ENCODE assay signal across 25 cellular contexts in the genomic region with DNA sequence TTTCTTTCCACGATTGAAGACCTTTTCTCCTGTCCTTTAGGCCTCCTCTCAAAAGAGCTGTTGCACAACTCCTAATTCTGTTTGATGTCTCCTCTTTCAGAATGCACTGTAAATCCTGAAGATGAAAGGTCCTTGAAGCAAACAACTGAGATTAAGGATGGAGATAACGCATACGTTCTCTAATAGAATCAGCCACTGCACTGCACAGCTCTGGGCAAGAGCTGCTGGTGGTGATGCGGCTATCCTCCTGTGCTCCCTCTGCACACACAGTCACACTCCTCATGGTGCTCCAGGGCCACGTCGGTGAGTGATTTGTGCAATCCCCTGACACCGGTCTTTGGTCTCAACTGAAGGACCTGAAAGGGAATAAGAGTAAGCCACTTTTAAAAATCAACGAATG.
DNase-seq lines count a peak whose midpoint lies in the region; ATAC-seq and TF ChIP-seq lines count a peak whose summit lies in the region.
"Had no signal": no experiment of that assay in that cellular context is flagged by ENCODE, and none has a peak within 500 bp of the region (broad histone marks: within the 10 kb centered on the region; RNA-seq: fewer than 3 reads in every experiment).

No MANE protein-coding gene starts in this region.

- no peak overlapping the region for H3K9ac ChIP-seq in IMR-90 (ENCODE audit: low read depth, low read length)

- peak overlapping the region; percentile 16; the same call in 1 of the 2 replicates for H3K27ac ChIP-seq in IMR-90 (ENCODE audit: insufficient read depth, low read length)
- H3K27ac ChIP-seq in sigmoid colon: no peak overlapping the region
- H3K27ac ChIP-seq: epithelial cell of prostate, PC-9, stomach had no signal

- POLR2A ChIA-PET in IMR-90 (lab: Charles Lee; ENCODE audit: unreplicated experiment): no interaction called here

- no peak for TF ChIP-seq CTCF in IMR-90 (conservative IDR thresholded peaks at IDR 0.05; ENCODE audit: low read depth, low read length)
- TF ChIP-seq CTCF in brain (conservative IDR thresholded peaks at IDR 0.05): no peak
- TF ChIP-seq CTCF in sigmoid colon (IDR thresholded peaks at IDR 0.05): no peak

- peak overlapping the region; percentile 36; the same call in 1 of the 3 replicates for H2BK15ac ChIP-seq in IMR-90 (ENCODE audit: low read depth, low read length)

- H3K4me2 ChIP-seq in IMR-90 (ENCODE audit: low read depth, low read length): no peak overlapping the region
- H3K4me2 ChIP-seq: PC-9 had no signal

- no peaks in the 10 kb centered on the region for H3K27me3 Mint-ChIP-seq in brain
- H3K27me3 Mint-ChIP-seq: activated CD4-positive, alpha-beta T cell treated with anti-CD3 and anti-CD28 coated beads, Interleukin-2, amount 10 ng/mL, durations not matched to agents 7 days and 5 days; activated CD8-positive, alpha-beta memory T cell treated with anti-CD3 and anti-CD28 coated beads, Interleukin-2, amount 10 ng/mL, durations not matched to agents 7 days and 5 days; naive thymus-derived CD4-positive, alpha-beta T cell had no signal

- in situ Hi-C loops in IMR-90 (cut with MboI; ENCODE audit: low sequenced_read_pairs): loop anchor here (25.0 kb wide), 1 partner anchor 801 kb away; a partner anchor contains a TSS

- H4K5ac ChIP-seq in IMR-90 (ENCODE audit: low read depth, low read length): peak overlapping the region; percentile 22

- H3K9me3 ChIP-seq in IMR-90 (ENCODE audit: control insufficient read depth, insufficient read depth, low read length) (no peaks in the 10 kb centered on the region), sigmoid colon (no peaks in the 10 kb centered on the region), MG63 (peaks cover 2% of the 10 kb centered on the region)
- H3K9me3 ChIP-seq: stomach, tibial artery had no signal

- H2AFZ ChIP-seq in IMR-90 (replicated peaks; ENCODE audit: low read length, poor library complexity): no peak overlapping the region
- H2AFZ ChIP-seq: PC-9 had no signal

- H4K91ac ChIP-seq in IMR-90 (ENCODE audit: insufficient read depth, low read depth, low read length): 0 out of 2 replicates have a peak overlapping the region, but pooled peaks have one; percentile 17

- H4K8ac ChIP-seq in IMR-90 (ENCODE audit: low read depth in 2 of 2, low read length in 2 of 2): peak overlapping the region in 1 of 2 experiments; percentile 43; a peak in 3 of 4 replicates

- no peak overlapping the region for H2AK9ac ChIP-seq in IMR-90 (replicated peaks; ENCODE audit: low read depth, low read length, poor library complexity)

- 20% methylated on average over 1 of the region's 8 CpGs; no CpG with 5 or more reads in 1 of the 2 experiments for WGBS in IMR-90 (ENCODE audit: extremely low coverage in 2 of 2, insufficient read length in 1 of 2), 2 experiments
- 86 to 87% methylated on average over 8 of the region's 8 CpGs for WGBS in sigmoid colon, 2 donors

- no peak overlapping the region for H3K4me3 Mint-ChIP-seq in brain
- H3K4me3 Mint-ChIP-seq: activated CD4-positive, alpha-beta T cell treated with anti-CD3 and anti-CD28 coated beads, Interleukin-2, amount 10 ng/mL, durations not matched to agents 7 days and 5 days; activated CD8-positive, alpha-beta memory T cell treated with anti-CD3 and anti-CD28 coated beads, Interleukin-2, amount 10 ng/mL, durations not matched to agents 7 days and 5 days; naive thymus-derived CD4-positive, alpha-beta T cell; WTC11 had no signal

- H4K20me1 ChIP-seq in IMR-90 (ENCODE audit: insufficient read depth, low read length): no peaks in the 10 kb centered on the region

- peak overlapping the region; percentile 70; the same call in 1 of the 2 replicates for H3K23ac ChIP-seq in IMR-90 (ENCODE audit: low read depth, low read length)

- no peak overlapping the region for H3K56ac ChIP-seq in IMR-90 (ENCODE audit: extremely low read depth, insufficient read depth, low read length)

- CTCF ChIA-PET in IMR-90 (lab: Yijun Ruan, JAX): no interaction called here

- no peak for TF ChIP-seq EP300 in sigmoid colon (IDR thresholded peaks at IDR 0.05)

- TF ChIP-seq RAD21 in IMR-90 (IDR thresholded peaks at IDR 0.05; ENCODE audit: low read length): no peak

- H3K79me1 ChIP-seq in IMR-90 (ENCODE audit: low read depth in 1 of 2, low read length in 2 of 2): peaks cover 3 to 15% of the 10 kb centered on the region in 2 experiments; a peak in 3 of 4 replicates

- H3K4ac ChIP-seq in IMR-90 (ENCODE audit: low read depth, low read length): peak overlapping the region; percentile 63; the same call in 1 of the 2 replicates

- H3K4me1 ChIP-seq in IMR-90 (ENCODE audit: control insufficient read depth, insufficient read depth, low read length): peaks cover 4% of the 10 kb centered on the region
- peaks cover 0 to 15% (median 8%) of the 10 kb centered on the region in 4 donors for H3K4me1 ChIP-seq in sigmoid colon

- no TSS peak for BruUV-seq in IMR-90 (replicated peaks; lab: Mats Ljungman, UMichigan)

- H3K36me3 Mint-ChIP-seq in brain: peaks cover 51% of the 10 kb centered on the region
- no peaks in the 10 kb centered on the region for H3K36me3 Mint-ChIP-seq in activated naive CD4-positive, alpha-beta T cell treated with anti-CD3 and anti-CD28 coated beads, Interleukin-2, amount 50 U/mL, for 72 hours
- H3K36me3 Mint-ChIP-seq: activated CD8-positive, alpha-beta memory T cell treated with anti-CD3 and anti-CD28 coated beads, Interleukin-2, amount 10 ng/mL, durations not matched to agents 7 days and 5 days; naive thymus-derived CD4-positive, alpha-beta T cell; WTC11 had no signal

- peak overlapping the region; percentile 25 for H2BK5ac ChIP-seq in IMR-90 (ENCODE audit: low read depth, low read length, poor library complexity, severe bottlenecking)

- no peak for TF ChIP-seq POLR2A in IMR-90 (IDR thresholded peaks at IDR 0.05; ENCODE audit: low read depth, low read length)
- TF ChIP-seq POLR2A in sigmoid colon (IDR thresholded peaks at IDR 0.05): no peak

- H3K27ac Mint-ChIP-seq in brain: peak overlapping the region; percentile 51 to 89 (median 76)
- no peak overlapping the region for H3K27ac Mint-ChIP-seq in activated naive CD4-positive, alpha-beta T cell treated with anti-CD3 and anti-CD28 coated beads, Interleukin-2, amount 50 U/mL, for 72 hours
- H3K27ac Mint-ChIP-seq: activated CD4-positive, alpha-beta T cell treated with anti-CD3 and anti-CD28 coated beads, Interleukin-2, amount 10 ng/mL, durations not matched to agents 7 days and 5 days; activated CD8-positive, alpha-beta memory T cell treated with anti-CD3 and anti-CD28 coated beads, Interleukin-2, amount 10 ng/mL, durations not matched to agents 7 days and 5 days; naive thymus-derived CD4-positive, alpha-beta T cell; WTC11 had no signal

- H2AK5ac ChIP-seq in IMR-90 (ENCODE audit: low read depth, low read length): peak overlapping the region; percentile 82; the same call in 1 of the 2 replicates

- ATAC-seq in IMR-90 (ENCODE audit: low read depth): no peak
- no peak for ATAC-seq in activated naive CD4-positive, alpha-beta T cell treated with anti-CD3 and anti-CD28 coated beads, Interleukin-2, amount 50 U/mL, for 72 hours
- ATAC-seq: activated CD8-positive, alpha-beta memory T cell treated with anti-CD3 and anti-CD28 coated beads, Interleukin-2, amount 10 ng/mL, durations not matched to agents 7 days and 5 days; naive thymus-derived CD4-positive, alpha-beta T cell; WTC11 had no signal

- peak overlapping the region; percentile 49 for H3K14ac ChIP-seq in IMR-90 (replicated peaks; ENCODE audit: low read depth, low read length)

- H3K4me3 ChIP-seq in IMR-90 (ENCODE audit: insufficient read depth, low read depth, low read length): no peak overlapping the region
- H3K4me3 ChIP-seq in sigmoid colon: no peak overlapping the region
- no peak overlapping the region for H3K4me3 ChIP-seq in MG63
- H3K4me3 ChIP-seq: PC-9, stomach, tibial artery had no signal

- peaks cover 4 to 11% (median 5%) of the 10 kb centered on the region in 5 experiments for H3K9me3 Mint-ChIP-seq in brain
- peaks cover 6 to 9% of the 10 kb centered on the region in 2 donors for H3K9me3 Mint-ChIP-seq in activated naive CD4-positive, alpha-beta T cell treated with anti-CD3 and anti-CD28 coated beads, Interleukin-2, amount 50 U/mL, for 72 hours
- H3K9me3 Mint-ChIP-seq: activated CD4-positive, alpha-beta T cell treated with anti-CD3 and anti-CD28 coated beads, Interleukin-2, amount 10 ng/mL, durations not matched to agents 7 days and 5 days had no signal

- H3K36me3 ChIP-seq in IMR-90 (ENCODE audit: control insufficient read depth, insufficient read depth, low read length) (peaks cover 3% of the 10 kb centered on the region), sigmoid colon (peaks cover 0 to 12% (median 2%) of the 10 kb centered on the region in 4 donors), MG63 (peaks cover 44% of the 10 kb centered on the region)
- H3K36me3 ChIP-seq: tibial artery had no signal

- intact Hi-C loops in IMR-90 (cut with micrococcal nuclease) (no loop called here), sigmoid colon (cut with DNase I) (no loop called here)

- peaks cover 5% of the 10 kb centered on the region for H3K9me1 ChIP-seq in IMR-90 (ENCODE audit: insufficient read depth, low read length)

- H2BK120ac ChIP-seq in IMR-90 (ENCODE audit: low read depth, low read length): peak overlapping the region; percentile 71

- H3K27me3 ChIP-seq in IMR-90 (ENCODE audit: control insufficient read depth, insufficient read depth, low read length): no peaks in the 10 kb centered on the region
- no peaks in the 10 kb centered on the region for H3K27me3 ChIP-seq in sigmoid colon
- no peaks in the 10 kb centered on the region for H3K27me3 ChIP-seq in MG63
- H3K27me3 ChIP-seq: stomach, tibial artery had no signal

- DNase-seq in NCI-H510A treated with DMSO at 0.1 percent for 48 hours (lab: John Stamatoyannopoulos, UW): peak; percentile 5
- DNase-seq in NCI-H510A (lab: John Stamatoyannopoulos, UW): no peak
- DNase-seq in IMR-90: no peak
- DNase-seq in sigmoid colon: peak; percentile 62
- DNase-seq in NCI-H2029 treated with DMSO at 0.1 percent for 48 hours (lab: John Stamatoyannopoulos, UW): no peak
- DNase-seq in activated naive CD4-positive, alpha-beta T cell treated with anti-CD3 and anti-CD28 coated beads, Interleukin-2, amount 50 U/mL, for 72 hours (ENCODE audit: low spot score in 2 of 2): no peak
- DNase-seq in MG63: no peak
- DNase-seq: activated CD4-positive, alpha-beta T cell treated with anti-CD3 and anti-CD28 coated beads, Interleukin-2, amount 10 ng/mL, durations not matched to agents 7 days and 5 days; activated CD8-positive, alpha-beta memory T cell treated with anti-CD3 and anti-CD28 coated beads, Interleukin-2, amount 10 ng/mL, durations not matched to agents 7 days and 5 days; activated naive CD4-positive, alpha-beta T cell treated with Interleukin-2 at 50 U/mL for 16 hours; activated T-cell treated with anti-CD3 and anti-CD28 coated beads, Interleukin-2, amount 50 U/mL, for 48 hours; amygdala; effector CD8-positive, alpha-beta T cell; GOT3; KG1; midbrain; naive thymus-derived CD4-positive, alpha-beta T cell; PC-9; SIG-M5; stimulated activated CD4-positive, alpha-beta T cell treated with anti-CD3 and anti-CD28 coated beads, Interleukin-2, amount 100 ng/mL, for 24 hours; stomach; tibial artery had no signal

- peak overlapping the region; percentile 81; the same call in 1 of the 2 replicates for H2BK20ac ChIP-seq in IMR-90 (ENCODE audit: low read depth, low read length)

- peaks cover 52% of the 10 kb centered on the region for H3K4me1 Mint-ChIP-seq in brain
- H3K4me1 Mint-ChIP-seq: activated CD4-positive, alpha-beta T cell treated with anti-CD3 and anti-CD28 coated beads, Interleukin-2, amount 10 ng/mL, durations not matched to agents 7 days and 5 days; activated CD8-positive, alpha-beta memory T cell treated with anti-CD3 and anti-CD28 coated beads, Interleukin-2, amount 10 ng/mL, durations not matched to agents 7 days and 5 days had no signal

- peak overlapping the region; percentile 89 for H3K18ac ChIP-seq in IMR-90 (ENCODE audit: low read depth, low read length)

- dilution Hi-C loops in IMR-90 (cut with HindIII; ENCODE audit: low sequenced_read_pairs, unreplicated experiment): no loop called here

Comparison
In these comparisons a context has a peak if more than half of its experiments do, and no peak if none do; other contexts are left out.
1. DNase-seq: peak in NCI-H510A treated with DMSO at 0.1 percent for 48 hours (single experiment) and sigmoid colon (single experiment); none in NCI-H510A (single experiment), IMR-90 (single experiment), NCI-H2029 treated with DMSO at 0.1 percent for 48 hours (single experiment), activated naive CD4-positive, alpha-beta T cell treated with anti-CD3 and anti-CD28 coated beads, Interleukin-2, amount 50 U/mL, for 72 hours (0 of 2) and MG63 (single experiment).
2. H3K27ac Mint-ChIP-seq: peak in brain (5 of 5); none in activated naive CD4-positive, alpha-beta T cell treated with anti-CD3 and anti-CD28 coated beads, Interleukin-2, amount 50 U/mL, for 72 hours (0 of 2).